22 cellular contexts compared by ENCODE assay signal in the genomic region with DNA sequence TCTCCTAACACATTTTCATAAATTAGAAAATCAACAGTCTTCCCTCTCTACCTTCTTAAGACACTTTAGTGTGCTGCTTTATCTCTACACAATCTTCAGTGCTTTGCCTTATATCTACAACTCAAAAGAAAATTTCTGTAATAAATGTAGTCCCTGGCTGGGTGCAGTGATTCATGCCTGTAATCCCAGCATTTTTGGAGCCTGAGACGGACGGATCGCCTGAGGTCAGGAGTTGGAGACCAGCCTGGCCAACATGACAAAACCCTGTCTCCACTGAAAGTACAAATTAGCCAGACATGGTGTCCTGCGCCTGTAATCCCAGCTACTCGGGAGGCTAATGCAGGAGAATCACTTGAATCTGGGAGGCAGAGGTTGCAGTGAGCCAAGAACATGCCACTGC. TPM values are rescaled to one million over a fixed set of nuclear protein-coding genes. Genes with fewer than 3 reads are reported as not detected.
A peak's percentile ranks its signal among the peaks of the same experiment; 100 is the strongest.
DNase-seq lines count a peak whose midpoint lies in the region; ATAC-seq, FAIRE-seq and TF ChIP-seq lines count a peak whose summit lies in the region.
"Had no signal": no experiment of that assay in that cellular context is flagged by ENCODE, and none has a peak within 500 bp of the region (broad histone marks: within the 10 kb centered on the region; RNA-seq: fewer than 3 reads in every experiment).

No MANE protein-coding gene starts in this region.

- POLR2A ChIA-PET in A549 (lab: Yijun Ruan, JAX), result interaction anchor here (2.6 kb wide), 1 partner anchor 10 kb away, joined by 8 read pairs; a partner anchor contains a TSS

- TF ChIP-seq CTCF in A549 (IDR thresholded peaks at IDR 0.05), result no peak
- no peak for TF ChIP-seq CTCF in stomach (IDR thresholded peaks at IDR 0.05)

- H3K27ac ChIP-seq in A549 (peak overlapping the region; percentile 56 to 82), stomach (no peak overlapping the region)
- H3K27ac ChIP-seq: dorsolateral prefrontal cortex, parathyroid adenoma, tibial nerve had no signal

- DNase-seq in A549 (ENCODE audit: low read depth in 1 of 2, low spot score in 1 of 2) (peak in 1 of 2 experiments; percentile 29), HTR-8/SVneo (ENCODE audit: insufficient read length, low spot score) (no peak), amniotic epithelial cell (ENCODE audit: low read depth) (peak; percentile 83), glomerular visceral epithelial cell (ENCODE audit: extremely low spot score) (peak; percentile 22), NCI-H1105 (lab: John Stamatoyannopoulos, UW) (no peak), stomach (no peak), GDM1 (lab: John Stamatoyannopoulos, UW) (no peak)
- no peak for DNase-seq in stimulated activated CD4-positive, alpha-beta T cell treated with anti-CD3 and anti-CD28 coated beads, Interleukin-4, amount 100 ng/mL, for 24 hours
- DNase-seq: activated CD4-positive, alpha-beta T cell treated with anti-CD3 and anti-CD28 coated beads for 4 hours; activated CD8-positive, alpha-beta memory T cell treated with anti-CD3 and anti-CD28 coated beads, Interleukin-2, amount 50 U/mL, for 4 hours; activated gamma-delta T cell treated with Interleukin-2 at 50 U/mL for 16 hours; CD8-positive, alpha-beta T cell; dorsolateral prefrontal cortex; foreskin melanocyte; left ventricle myocardium superior; NCI-H1694 treated with DMSO at 0.1 percent for 48 hours; NCI-H446 treated with DMSO at 0.1 percent for 48 hours; SHP77 treated with DMSO at 0.1 percent for 48 hours had no signal

- 10% methylated on average over 5 of the region's 5 CpGs for WGBS in A549 (ENCODE audit: missing lambda C conversion rate)
- 75 to 87% (median 80%) methylated on average over 5 of the region's 5 CpGs for WGBS in stomach, 5 donors

- TF ChIP-seq EP300 in A549 (IDR thresholded peaks at IDR 0.05), result no peak
- TF ChIP-seq EP300 in stomach (IDR thresholded peaks at IDR 0.05), result no peak

- peak overlapping the region; percentile 72 for H3K4me2 ChIP-seq in A549

- intact Hi-C loops in stomach (cut with DNase I; ENCODE audit: low total_unique reads), result no loop called here

- TF ChIP-seq RAD21 in A549 (conservative IDR thresholded peaks at IDR 0.05 in 1 of 2, IDR thresholded peaks at IDR 0.05 in 1 of 2), result no peak

- H3K4me1 ChIP-seq in A549 (peaks cover 42% of the 10 kb centered on the region; the same call in 2 of the 3 replicates), stomach (peaks cover 0 to 11% (median 0%) of the 10 kb centered on the region in 4 donors)
- H3K4me1 ChIP-seq: parathyroid adenoma had no signal

- no peak overlapping the region for H3K4me3 ChIP-seq in A549
- no peak overlapping the region for H3K4me3 ChIP-seq in stomach
- H3K4me3 ChIP-seq: dorsolateral prefrontal cortex, GM12878, skin epidermis, tibial nerve had no signal

- no peaks in the 10 kb centered on the region for H3K36me3 ChIP-seq in stomach
- H3K36me3 ChIP-seq: tibial nerve had no signal

- TF ChIP-seq POLR2A in A549 (IDR thresholded peaks at IDR 0.05; ENCODE audit: low read length), result no peak
- TF ChIP-seq POLR2A in stomach (IDR thresholded peaks at IDR 0.05), result no peak

- peak in 1 of 2 experiments; percentile 70; a peak in 3 of 6 replicates for ATAC-seq in A549
- ATAC-seq: CD8-positive, alpha-beta T cell; GM12878; left ventricle myocardium superior had no signal

- no peaks in the 10 kb centered on the region for H3K27me3 ChIP-seq in stomach
- H3K27me3 ChIP-seq: tibial nerve had no signal

- CTCF ChIA-PET in A549 (lab: Yijun Ruan, JAX), result interaction anchor here (0.9 kb wide), 1 partner anchor 9 kb away, joined by 4 read pairs; a partner anchor contains a TSS

- FAIRE-seq in A549 (lab: Jason Lieb, UNC), result no peak
- FAIRE-seq in HTR-8/SVneo (lab: Jason Lieb, UNC), result peak; percentile 16
- FAIRE-seq: GM12878 had no signal

- H3K9me3 ChIP-seq in A549 (no peaks in the 10 kb centered on the region), stomach (no peaks in the 10 kb centered on the region)
- H3K9me3 ChIP-seq: tibial nerve had no signal

TF ChIP-seq in A549, 52 proteins besides CTCF, POLR2A, EP300 and RAD21:
- TF ChIP-seq CEBPB (IDR thresholded peaks at IDR 0.05), result no peak
- TF ChIP-seq FOXS1 (CRISPR knock-in tag; IDR thresholded peaks at IDR 0.05), result no peak
- TF ChIP-seq GATA3 (IDR thresholded peaks at IDR 0.05; ENCODE audit: borderline replicate concordance), result peak; percentile 56; the same call in 1 of the 2 replicates
- no peak for TF ChIP-seq FOSL2 (IDR thresholded peaks at IDR 0.05)
- TF ChIP-seq FOSL2 (CRISPR knock-in tag; IDR thresholded peaks at IDR 0.05), result peak; percentile 31; the same call in 1 of the 2 replicates
- TF ChIP-seq, protein P1, sequence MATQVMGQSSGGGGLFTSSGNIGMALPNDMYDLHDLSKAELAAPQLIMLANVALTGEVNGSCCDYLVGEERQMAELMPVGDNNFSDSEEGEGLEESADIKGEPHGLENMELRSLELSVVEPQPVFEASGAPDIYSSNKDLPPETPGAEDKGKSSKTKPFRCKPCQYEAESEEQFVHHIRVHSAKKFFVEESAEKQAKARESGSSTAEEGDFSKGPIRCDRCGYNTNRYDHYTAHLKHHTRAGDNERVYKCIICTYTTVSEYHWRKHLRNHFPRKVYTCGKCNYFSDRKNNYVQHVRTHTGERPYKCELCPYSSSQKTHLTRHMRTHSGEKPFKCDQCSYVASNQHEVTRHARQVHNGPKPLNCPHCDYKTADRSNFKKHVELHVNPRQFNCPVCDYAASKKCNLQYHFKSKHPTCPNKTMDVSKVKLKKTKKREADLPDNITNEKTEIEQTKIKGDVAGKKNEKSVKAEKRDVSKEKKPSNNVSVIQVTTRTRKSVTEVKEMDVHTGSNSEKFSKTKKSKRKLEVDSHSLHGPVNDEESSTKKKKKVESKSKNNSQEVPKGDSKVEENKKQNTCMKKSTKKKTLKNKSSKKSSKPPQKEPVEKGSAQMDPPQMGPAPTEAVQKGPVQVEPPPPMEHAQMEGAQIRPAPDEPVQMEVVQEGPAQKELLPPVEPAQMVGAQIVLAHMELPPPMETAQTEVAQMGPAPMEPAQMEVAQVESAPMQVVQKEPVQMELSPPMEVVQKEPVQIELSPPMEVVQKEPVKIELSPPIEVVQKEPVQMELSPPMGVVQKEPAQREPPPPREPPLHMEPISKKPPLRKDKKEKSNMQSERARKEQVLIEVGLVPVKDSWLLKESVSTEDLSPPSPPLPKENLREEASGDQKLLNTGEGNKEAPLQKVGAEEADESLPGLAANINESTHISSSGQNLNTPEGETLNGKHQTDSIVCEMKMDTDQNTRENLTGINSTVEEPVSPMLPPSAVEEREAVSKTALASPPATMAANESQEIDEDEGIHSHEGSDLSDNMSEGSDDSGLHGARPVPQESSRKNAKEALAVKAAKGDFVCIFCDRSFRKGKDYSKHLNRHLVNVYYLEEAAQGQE (IDR thresholded peaks at IDR 0.05), result no peak
- TF ChIP-seq KDM1A (IDR thresholded peaks at IDR 0.05; ENCODE audit: low read depth), result no peak

RNA-seq across cellular contexts. Expression of a gene that starts 9.7 kb away (rescaled TPM):
- polyA plus RNA-seq in A549 (2011; rRNA removed) (67.1 and 87.4 TPM in 2 replicates), A549 (2017; fragmentation: RNase III; extraction: RNeasy Plus Mini Kit Qiagen cat#74134 plus additional on column Dnase treatment) (33.2 to 34.3 TPM (median 33.5 TPM) in 3 replicates), stomach (1 to 10 TPM; 4.4 to 6.5 (median 6.1) TPM)
- 41.2 and 42.5 TPM in 2 replicates for polyA plus RNA-seq in A549 (2012; cell fraction: cytosol; rRNA removed)
- polyA plus RNA-seq in A549 (2012; cell fraction: nucleus; rRNA removed), result 54.7 and 61.3 TPM in 2 replicates
- 40.1 and 44.8 TPM in 2 replicates for polyA minus RNA-seq in A549 (2011; rRNA and poly(A)+ RNA removed)
- total RNA-seq in stomach, result 10 to 100 TPM in 4 of 5 donors, under 1 TPM in 1; 0.58 to 95.1 (median 19.1) TPM

Comparison
In these comparisons a context has a peak if more than half of its experiments do, and no peak if none do; other contexts are left out.
1. DNase-seq: peak in amniotic epithelial cell (single experiment) and glomerular visceral epithelial cell (single experiment); none in HTR-8/SVneo (single experiment), NCI-H1105 (single experiment), stimulated activated CD4-positive, alpha-beta T cell treated with anti-CD3 and anti-CD28 coated beads, Interleukin-4, amount 100 ng/mL, for 24 hours (single experiment), stomach (single experiment) and GDM1 (single experiment).
2. H3K27ac ChIP-seq: peak in A549 (2 of 2); none in stomach (0 of 5).
3. RNA of a gene that starts 9.7 kb away (polyA plus RNA-seq): 33.2 to 87.4 TPM in A549; 4.4 to 6.5 TPM in stomach; every median in the first group is over 4 times any median in the second.